In genomic region chr3:5036536-5036833, GRCh38 we compare ENCODE assay signal across 27 cellular contexts. TPM values are rescaled to one million over a fixed set of nuclear protein-coding genes. Genes with fewer than 3 reads are reported as not detected.
"Had no signal": no experiment of that assay in that cellular context is flagged by ENCODE, and none has a peak within 500 bp of the region (broad histone marks: within the 10 kb centered on the region; RNA-seq: fewer than 3 reads in every experiment).

No MANE protein-coding gene starts in this region.

- H3K9me3 Mint-ChIP-seq: effector memory CD8-positive, alpha-beta T cell; stimulated activated naive CD8-positive, alpha-beta T cell treated with anti-CD3 and anti-CD28 coated beads, Interleukin-15, Interleukin-2, amounts not matched to agents 100 ng/mL and 50 ng/mL, for 24 hours had no signal

- H3K79me2 ChIP-seq: hepatocyte had no signal

- H3K27ac ChIP-seq: ascending aorta, brain microvascular endothelial cell, dorsolateral prefrontal cortex, hepatocyte, sigmoid colon, SK-N-MC, thyroid gland had no signal

- H3K27me3 ChIP-seq: ascending aorta, brain microvascular endothelial cell, dorsolateral prefrontal cortex, hepatocyte, sigmoid colon, thyroid gland, upper lobe of right lung had no signal

- DNase-seq: activated CD4-positive, alpha-beta T cell treated with anti-CD3 and anti-CD28 coated beads for 4 hours; activated CD4-positive, CD25-positive, alpha-beta regulatory T cell; activated CD8-positive, alpha-beta memory T cell treated with anti-CD3 and anti-CD28 coated beads, Interleukin-2, amount 50 U/mL, for 4 hours; activated CD8-positive, alpha-beta T cell treated with anti-CD3 and anti-CD28 coated beads, Interleukin-2, amount 10 ng/mL, durations not matched to agents 7 days and 5 days; brain microvascular endothelial cell; caudate nucleus; dorsolateral prefrontal cortex; effector memory CD8-positive, alpha-beta T cell; foreskin melanocyte; glutamatergic neuron; left ventricle myocardium superior; mesenchymal stem cell; occipital lobe; sigmoid colon; stimulated activated CD4-positive, alpha-beta T cell treated with anti-CD3 and anti-CD28 coated beads, Interleukin-4, amount 100 ng/mL, for 1 hour; substantia nigra; SW 1271; T-helper 17 cell; thyroid gland; upper lobe of right lung had no signal

- H3K27me3 Mint-ChIP-seq: effector memory CD8-positive, alpha-beta T cell; stimulated activated naive CD8-positive, alpha-beta T cell treated with anti-CD3 and anti-CD28 coated beads, Interleukin-15, Interleukin-2, amounts not matched to agents 100 ng/mL and 50 ng/mL, for 24 hours; T-helper 17 cell had no signal

- H3K4me2 ChIP-seq: hepatocyte had no signal

- H2AFZ ChIP-seq: hepatocyte had no signal

- H3K4me3 ChIP-seq: ascending aorta, dorsolateral prefrontal cortex, hepatocyte, sigmoid colon, SK-N-MC, thyroid gland, upper lobe of right lung had no signal

- H3K36me3 Mint-ChIP-seq: activated naive CD4-positive, alpha-beta T cell treated with anti-CD3 and anti-CD28 coated beads, Interleukin-2, amount 50 U/mL, for 72 hours had no signal

- H3K4me1 ChIP-seq: ascending aorta, sigmoid colon, thyroid gland had no signal

- H3K9me3 ChIP-seq: ascending aorta, sigmoid colon, thyroid gland, upper lobe of right lung had no signal

- H3K36me3 ChIP-seq: ascending aorta, brain microvascular endothelial cell, sigmoid colon, thyroid gland, upper lobe of right lung had no signal

- H3K27ac Mint-ChIP-seq: activated CD8-positive, alpha-beta T cell treated with anti-CD3 and anti-CD28 coated beads, Interleukin-2, amount 10 ng/mL, durations not matched to agents 7 days and 5 days; T-helper 17 cell had no signal

- H3K4me3 Mint-ChIP-seq: activated CD8-positive, alpha-beta T cell treated with anti-CD3 and anti-CD28 coated beads, Interleukin-2, amount 10 ng/mL, durations not matched to agents 7 days and 5 days; effector memory CD8-positive, alpha-beta T cell; stimulated activated naive CD8-positive, alpha-beta T cell treated with anti-CD3 and anti-CD28 coated beads, Interleukin-15, Interleukin-2, amounts not matched to agents 100 ng/mL and 50 ng/mL, for 24 hours; T-helper 17 cell had no signal

- ATAC-seq: activated CD8-positive, alpha-beta T cell treated with anti-CD3 and anti-CD28 coated beads, Interleukin-2, amount 10 ng/mL, durations not matched to agents 7 days and 5 days; effector memory CD8-positive, alpha-beta T cell; esophagus mucosa; left ventricle myocardium superior; T-helper 17 cell had no signal

RNA-seq across cellular contexts. Expression of gene BHLHE40, which starts 57.2 kb away (rescaled TPM):
- polyA plus RNA-seq: neural cell had no signal
